ENCODE assay signal across 22 cellular contexts in the genomic region with DNA sequence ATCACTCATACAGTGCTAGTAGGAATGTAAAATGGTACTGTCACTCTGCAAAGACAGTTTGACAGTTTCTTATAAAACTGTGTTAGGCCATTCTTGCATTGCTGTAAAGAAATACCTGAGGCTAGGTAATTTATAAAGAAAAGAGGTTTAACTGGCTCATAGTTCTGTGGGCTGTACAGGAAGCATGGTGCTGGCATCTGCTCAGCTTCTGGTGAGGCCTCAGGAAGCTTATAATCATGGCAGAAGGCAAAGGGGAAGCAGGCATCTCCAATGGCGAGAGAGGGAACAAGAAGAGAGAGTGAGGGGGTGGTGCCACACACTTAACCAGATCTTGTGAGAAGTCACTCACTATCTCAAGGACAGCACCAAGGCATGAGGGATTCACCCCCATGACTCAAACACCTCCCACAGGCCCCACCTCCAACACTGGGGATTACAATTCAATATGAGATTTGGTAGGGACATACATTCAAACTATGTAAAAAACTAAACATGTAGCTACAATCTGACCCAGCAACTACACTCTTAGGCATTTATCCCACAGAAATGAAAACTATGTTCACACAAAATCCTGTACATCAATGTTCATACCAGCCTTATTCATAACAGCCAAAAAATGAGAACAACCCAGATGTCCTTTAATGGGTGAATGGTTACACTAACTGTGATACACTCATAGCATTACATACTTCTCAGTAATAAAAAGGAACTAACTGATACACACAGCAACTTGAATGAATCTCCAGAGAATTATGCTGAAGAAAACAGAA. TPM values are rescaled to one million over a fixed set of nuclear protein-coding genes. Genes with fewer than 3 reads are reported as not detected.
A peak's percentile ranks its signal among the peaks of the same experiment; 100 is the strongest.
DNase-seq lines count a peak whose midpoint lies in the region; ATAC-seq, FAIRE-seq and TF ChIP-seq lines count a peak whose summit lies in the region.
"Had no signal": no experiment of that assay in that cellular context is flagged by ENCODE, and none has a peak within 500 bp of the region (broad histone marks: within the 10 kb centered on the region; RNA-seq: fewer than 3 reads in every experiment).

No MANE protein-coding gene starts in this region.

- H3K27ac ChIP-seq in HepG2 (ENCODE audit: extremely low read length, insufficient read depth, low read length), result no peak overlapping the region
- no peak overlapping the region for H3K27ac ChIP-seq in right lobe of liver
- no peak overlapping the region for H3K27ac ChIP-seq in IMR-90 (ENCODE audit: insufficient read depth, low read length)
- H3K27ac ChIP-seq: C4-2B, KMS-11, PC-9, SJCRH30 had no signal

- intact Hi-C loops in HepG2 (cut with micrococcal nuclease; ENCODE audit: unreplicated experiment) (no loop called here), right lobe of liver (cut with DNase I) (no loop called here), IMR-90 (cut with micrococcal nuclease) (no loop called here)

- H3K36me3 Mint-ChIP-seq in endothelial cell (ENCODE audit: low read depth, unreplicated experiment), result peaks cover 39% of the 10 kb centered on the region
- peaks cover 41 to 64% of the 10 kb centered on the region in 2 donors for H3K36me3 Mint-ChIP-seq in stimulated activated naive B cell treated with anti-CD40 and anti-IgM and Interleukin-4, amounts not matched to agents 10 μg/mL and 1 μg/mL and 100 μg/mL, for 72 hours

- no peak overlapping the region for H3K27ac Mint-ChIP-seq in endothelial cell (ENCODE audit: unreplicated experiment)
- peak overlapping the region; percentile 81 for H3K27ac Mint-ChIP-seq in stimulated activated naive B cell treated with anti-CD40 and anti-IgM and Interleukin-4, amounts not matched to agents 10 μg/mL and 1 μg/mL and 100 μg/mL, for 72 hours

- peaks cover 1% of the 10 kb centered on the region for H3K27me3 Mint-ChIP-seq in endothelial cell (ENCODE audit: unreplicated experiment)
- H3K27me3 Mint-ChIP-seq in stimulated activated naive B cell treated with anti-CD40 and anti-IgM and Interleukin-4, amounts not matched to agents 10 μg/mL and 1 μg/mL and 100 μg/mL, for 72 hours, result no peaks in the 10 kb centered on the region

- no peak overlapping the region for H3K18ac ChIP-seq in IMR-90 (ENCODE audit: low read depth, low read length)

- H3K79me2 ChIP-seq in HepG2 (ENCODE audit: insufficient read depth, low read length), result peaks cover 87% of the 10 kb centered on the region

- H3K9me3 ChIP-seq in HepG2 (ENCODE audit: low read length), result peaks cover 7% of the 10 kb centered on the region; the same call in 1 of the 2 replicates
- no peaks in the 10 kb centered on the region for H3K9me3 ChIP-seq in right lobe of liver
- H3K9me3 ChIP-seq in IMR-90 (ENCODE audit: control insufficient read depth, insufficient read depth, low read length), result peaks cover 2% of the 10 kb centered on the region; the same call in 1 of the 2 replicates
- H3K9me3 ChIP-seq: SJCRH30 had no signal

- 100% methylated on average over 1 of the region's 1 CpG for WGBS in HepG2 (ENCODE audit: low lambda C conversion rate)
- WGBS in right lobe of liver (ENCODE audit: insufficient coverage, low coverage, low lambda C conversion rate, missing lambda C conversion rate), result 100% methylated on average over 1 of the region's 1 CpG
- no CpG with 5 or more reads among the region's 1 CpG for WGBS in IMR-90 (ENCODE audit: extremely low coverage in 2 of 2, insufficient read length in 1 of 2), 2 experiments

- H3K14ac ChIP-seq in IMR-90 (replicated peaks; ENCODE audit: low read depth, low read length), result no peak overlapping the region

- H3K23ac ChIP-seq in IMR-90 (ENCODE audit: low read depth, low read length), result no peak overlapping the region

- TF ChIP-seq CTCF in HepG2 (CRISPR knock-in tag; IDR thresholded peaks at IDR 0.05), result no peak
- TF ChIP-seq CTCF in right lobe of liver (IDR thresholded peaks at IDR 0.05), result no peak
- no peak for TF ChIP-seq CTCF in IMR-90 (conservative IDR thresholded peaks at IDR 0.05; ENCODE audit: low read depth, low read length)
- no peak for TF ChIP-seq CTCF in endothelial cell (IDR thresholded peaks at IDR 0.05; ENCODE audit: unreplicated experiment)

- peak overlapping the region; percentile 65 for H3K4me3 Mint-ChIP-seq in endothelial cell (ENCODE audit: unreplicated experiment)
- peak overlapping the region in 1 of 2 donors; percentile 31 for H3K4me3 Mint-ChIP-seq in stimulated activated naive B cell treated with anti-CD40 and anti-IgM and Interleukin-4, amounts not matched to agents 10 μg/mL and 1 μg/mL and 100 μg/mL, for 72 hours

- H2BK120ac ChIP-seq in IMR-90 (ENCODE audit: low read depth, low read length), result no peak overlapping the region

- dilution Hi-C loops in IMR-90 (cut with HindIII; ENCODE audit: low sequenced_read_pairs, unreplicated experiment), result no loop called here

- TF ChIP-seq RAD21 in HepG2 (CRISPR knock-in tag; IDR thresholded peaks at IDR 0.05) (no peak), IMR-90 (IDR thresholded peaks at IDR 0.05; ENCODE audit: low read length) (no peak)

- H3K79me1 ChIP-seq in IMR-90 (ENCODE audit: low read depth in 1 of 2, low read length in 2 of 2), result peaks cover 10 to 66% of the 10 kb centered on the region in 2 experiments

- H3K4ac ChIP-seq in IMR-90 (ENCODE audit: low read depth, low read length), result no peak overlapping the region

- no peak overlapping the region for H2BK20ac ChIP-seq in IMR-90 (ENCODE audit: low read depth, low read length)

- FAIRE-seq in HepG2 (lab: Jason Lieb, UNC), result no peak

- H3K4me2 ChIP-seq in HepG2 (ENCODE audit: low read depth, low read length), result no peak overlapping the region
- no peak overlapping the region for H3K4me2 ChIP-seq in IMR-90 (ENCODE audit: low read depth, low read length)
- H3K4me2 ChIP-seq: KMS-11, PC-9 had no signal

- no peaks in the 10 kb centered on the region for H3K9me3 Mint-ChIP-seq in endothelial cell (ENCODE audit: unreplicated experiment)
- H3K9me3 Mint-ChIP-seq in stimulated activated naive B cell treated with anti-CD40 and anti-IgM and Interleukin-4, amounts not matched to agents 10 μg/mL and 1 μg/mL and 100 μg/mL, for 72 hours, result peaks cover 9 to 11% of the 10 kb centered on the region in 2 donors

- no peak overlapping the region for H3K4me3 ChIP-seq in HepG2 (replicated peaks in 1 of 3; ENCODE audit: insufficient read depth in 1 of 3, low read depth in 2 of 3, low read length in 3 of 3)
- no peak overlapping the region for H3K4me3 ChIP-seq in right lobe of liver
- H3K4me3 ChIP-seq in IMR-90 (ENCODE audit: insufficient read depth, low read depth, low read length), result no peak overlapping the region
- H3K4me3 ChIP-seq: PC-9, SJCRH30 had no signal

- BruUV-seq in HepG2 (replicated peaks; lab: Mats Ljungman, UMichigan), result no TSS peak
- no TSS peak for BruUV-seq in IMR-90 (replicated peaks; lab: Mats Ljungman, UMichigan)

- H2AFZ ChIP-seq in HepG2 (ENCODE audit: low read length), result no peak overlapping the region
- H2AFZ ChIP-seq in IMR-90 (replicated peaks; ENCODE audit: low read length, poor library complexity), result no peak overlapping the region
- H2AFZ ChIP-seq: PC-9 had no signal

- H2BK15ac ChIP-seq in IMR-90 (ENCODE audit: low read depth, low read length), result no peak overlapping the region

- no peak overlapping the region for H3K56ac ChIP-seq in IMR-90 (ENCODE audit: extremely low read depth, insufficient read depth, low read length)

- CTCF ChIA-PET in HepG2 (lab: Yijun Ruan, JAX; ENCODE audit: low intra/inter-chr PET ratio, low total read pairs), result no interaction called here
- CTCF ChIA-PET in IMR-90 (lab: Yijun Ruan, JAX), result interaction anchor here (0.6 kb wide), 1 partner anchor 105 kb away, joined by 3 read pairs; the partner anchor contains the start of gene ENTPD1

- no peak overlapping the region for H2AK5ac ChIP-seq in IMR-90 (ENCODE audit: low read depth, low read length)

- no peaks in the 10 kb centered on the region; a peak in 1 of 5 replicates for H3K27me3 ChIP-seq in HepG2 (ENCODE audit: control insufficient read depth in 1 of 2, insufficient read depth in 2 of 2, low read length in 2 of 2)
- H3K27me3 ChIP-seq in right lobe of liver, result no peaks in the 10 kb centered on the region
- no peaks in the 10 kb centered on the region for H3K27me3 ChIP-seq in IMR-90 (ENCODE audit: control insufficient read depth, insufficient read depth, low read length)
- H3K27me3 ChIP-seq: SJCRH30 had no signal

- TF ChIP-seq POLR2A in HepG2 (IDR thresholded peaks at IDR 0.05; ENCODE audit: insufficient read depth in 1 of 2, low read depth in 2 of 2, low read length in 2 of 2) (no peak), right lobe of liver (IDR thresholded peaks at IDR 0.05) (no peak), IMR-90 (IDR thresholded peaks at IDR 0.05; ENCODE audit: low read depth, low read length) (no peak)

- no peak overlapping the region for H4K91ac ChIP-seq in IMR-90 (ENCODE audit: insufficient read depth, low read depth, low read length)

- TF ChIP-seq EP300 in HepG2 (IDR thresholded peaks at IDR 0.05; ENCODE audit: low read depth in 2 of 2, low read length in 2 of 2) (no peak), HepG2 (CRISPR knock-in tag; IDR thresholded peaks at IDR 0.05; ENCODE audit: borderline replicate concordance) (no peak)

- H4K20me1 ChIP-seq in HepG2 (ENCODE audit: insufficient read depth, low read length), result peaks cover 5% of the 10 kb centered on the region; the same call in 1 of the 2 replicates
- peaks cover 16% of the 10 kb centered on the region for H4K20me1 ChIP-seq in IMR-90 (ENCODE audit: insufficient read depth, low read length)

- H3K9me1 ChIP-seq in IMR-90 (ENCODE audit: insufficient read depth, low read length), result peaks cover 6% of the 10 kb centered on the region; the same call in 1 of the 2 replicates

- no peak overlapping the region for H4K8ac ChIP-seq in IMR-90 (ENCODE audit: low read depth in 2 of 2, low read length in 2 of 2)

- POLR2A ChIA-PET in HepG2 (lab: Yijun Ruan, JAX) (interaction anchor here (1.2 to 2.0 kb wide), 2 partner anchors 11 to 17 kb away, joined by 4 to 7 read pairs; no protein-coding TSS in a partner anchor), IMR-90 (lab: Charles Lee; ENCODE audit: unreplicated experiment) (interaction anchor here (0.6 kb wide), 1 partner anchor 37 kb away, joined by 3 read pairs; no protein-coding TSS in a partner anchor)

- ATAC-seq in HepG2 (no peak), right lobe of liver (no peak), IMR-90 (ENCODE audit: low read depth) (no peak), HG02588 (IDR thresholded peaks at IDR 0.05; ENCODE audit: unreplicated experiment) (no peak), HG02642 (IDR thresholded peaks at IDR 0.05; ENCODE audit: poor library complexity, unreplicated experiment) (no peak)
- peak; percentile 25 to 47 for ATAC-seq in stimulated activated naive B cell treated with anti-CD40 and anti-IgM and Interleukin-4, amounts not matched to agents 10 μg/mL and 1 μg/mL and 100 μg/mL, for 72 hours (replicated peaks)

- H2BK5ac ChIP-seq in IMR-90 (ENCODE audit: low read depth, low read length, poor library complexity, severe bottlenecking), result no peak overlapping the region

- no peak overlapping the region for H3K9ac ChIP-seq in HepG2 (ENCODE audit: insufficient read depth, low read depth, low read length)
- no peak overlapping the region for H3K9ac ChIP-seq in IMR-90 (ENCODE audit: low read depth, low read length)
- H3K9ac ChIP-seq: KMS-11 had no signal

- no peak for DNase-seq in HepG2 (ENCODE audit: low spot score)
- no peak for DNase-seq in right lobe of liver
- peak; percentile 36 for DNase-seq in IMR-90
- no peak for DNase-seq in endothelial cell (ENCODE audit: low spot score)
- DNase-seq in stimulated activated naive B cell treated with anti-CD40 and anti-IgM and Interleukin-4, amounts not matched to agents 10 μg/mL and 1 μg/mL and 100 μg/mL, for 72 hours, result no peak
- no peak for DNase-seq in activated gamma-delta T cell (lab: John Stamatoyannopoulos, UW)
- DNase-seq: COR-L47, DMS153, EL, H7, NCI-H1048, NCI-H1436 treated with DMSO at 0.1 percent for 48 hours, NCI-H2029 treated with DMSO at 0.1 percent for 48 hours, NCI-H2171 treated with DMSO at 0.1 percent for 48 hours, NCI-H510A, NCI-H82, PC-9, SJCRH30 had no signal

- in situ Hi-C loops in HepG2 (cut with HindIII; ENCODE audit: extremely low pct_ligation_motif_present, low pct_unique_long_range_greater_than_20kb), result no loop called here
- in situ Hi-C loops in IMR-90 (cut with MboI; ENCODE audit: low sequenced_read_pairs), result no loop called here

- H3K4me1 ChIP-seq in HepG2 (ENCODE audit: insufficient read depth, low read length) (peaks cover 68% of the 10 kb centered on the region), right lobe of liver (no peaks in the 10 kb centered on the region), IMR-90 (ENCODE audit: control insufficient read depth, insufficient read depth, low read length) (peaks cover 2% of the 10 kb centered on the region; the same call in 1 of the 2 replicates)

- no peak overlapping the region for H2AK9ac ChIP-seq in IMR-90 (replicated peaks; ENCODE audit: low read depth, low read length, poor library complexity)

- H3K36me3 ChIP-seq in HepG2 (replicated peaks in 1 of 2; ENCODE audit: control insufficient read depth in 1 of 2, insufficient read depth in 2 of 2, low read length in 2 of 2), result peaks cover 24 to 64% of the 10 kb centered on the region in 2 experiments
- peaks cover 0 to 29% (median 6%) of the 10 kb centered on the region in 4 donors for H3K36me3 ChIP-seq in right lobe of liver
- H3K36me3 ChIP-seq in IMR-90 (ENCODE audit: control insufficient read depth, insufficient read depth, low read length), result peaks cover 35% of the 10 kb centered on the region

- H4K5ac ChIP-seq in IMR-90 (ENCODE audit: low read depth, low read length), result no peak overlapping the region

- peaks cover 8% of the 10 kb centered on the region for H3K4me1 Mint-ChIP-seq in endothelial cell (ENCODE audit: unreplicated experiment)
- H3K4me1 Mint-ChIP-seq in stimulated activated naive B cell treated with anti-CD40 and anti-IgM and Interleukin-4, amounts not matched to agents 10 μg/mL and 1 μg/mL and 100 μg/mL, for 72 hours, result peaks cover 13 to 19% of the 10 kb centered on the region in 2 donors

RNA-seq across cellular contexts. Expression of gene ALDH18A1, which starts 5.0 kb away (rescaled TPM):
- total RNA-seq in HepG2 (2016; rRNA removed; fragmentation: Illumina TruSeq; extraction: Trizol), result 98.4 and 263 TPM in 2 replicates
- total RNA-seq in HepG2 (2016; cell fraction: cytosol; rRNA removed; fragmentation: Illumina TruSeq; extraction: Trizol; ENCODE audit: low read depth), result 20.5 and 24.5 TPM in 2 replicates
- total RNA-seq in HepG2 (2016; cell fraction: insoluble cytoplasmic fraction; rRNA removed; fragmentation: Illumina TruSeq; extraction: Trizol), result 83.4 and 264 TPM in 2 replicates
- total RNA-seq in HepG2 (2016; cell fraction: membrane; rRNA removed; fragmentation: Illumina TruSeq; extraction: Trizol), result 60.1 and 67.9 TPM in 2 replicates
- 196 and 225 TPM in 2 replicates for total RNA-seq in HepG2 (2016; cell fraction: nucleus; rRNA removed; fragmentation: Illumina TruSeq; extraction: Trizol)
- 123 and 180 TPM in 2 replicates for polyA plus RNA-seq in HepG2 (2011; rRNA removed)
- 120 and 133 TPM in 2 replicates for polyA plus RNA-seq in HepG2 (2011; cell fraction: cytosol; rRNA removed)
- polyA plus RNA-seq in HepG2 (2011; cell fraction: nucleus; rRNA removed), result 113 and 161 TPM in 2 replicates
- polyA plus RNA-seq in HepG2 (2012), result 117 and 149 TPM in 2 replicates
- 15.9 and 16.2 TPM in 2 replicates for polyA plus RNA-seq in HepG2 (2016; cell fraction: cytosol; fragmentation: Illumina TruSeq; extraction: Trizol; ENCODE audit: low read depth)
- 74.3 and 86.8 TPM in 2 replicates for polyA plus RNA-seq in HepG2 (2016; cell fraction: insoluble cytoplasmic fraction; fragmentation: Illumina TruSeq; extraction: Trizol; ENCODE audit: low read depth)
- polyA plus RNA-seq in HepG2 (2016; cell fraction: membrane; fragmentation: Illumina TruSeq; extraction: Trizol; ENCODE audit: low read depth), result 36.1 and 41.4 TPM in 2 replicates
- polyA plus RNA-seq in HepG2 (2016; cell fraction: nucleus; fragmentation: Illumina TruSeq; extraction: Trizol; ENCODE audit: insufficient read depth, low read depth), result 186 and 203 TPM in 2 replicates
- polyA minus RNA-seq in HepG2 (2011; rRNA and poly(A)+ RNA removed; ENCODE audit: low replicate concordance), result 217 and 608 TPM in 2 replicates
- polyA minus RNA-seq in HepG2 (2011; cell fraction: cytosol; rRNA and poly(A)+ RNA removed), result 136 and 168 TPM in 2 replicates
- 114 and 141 TPM in 2 replicates for polyA minus RNA-seq in HepG2 (2011; cell fraction: nucleus; rRNA and poly(A)+ RNA removed)
- total RNA-seq in right lobe of liver, result 10 to 100 TPM; 28.4 to 41.2 (median 34.4) TPM
- 201 and 232 TPM in 2 replicates for total RNA-seq in IMR-90 (2012; rRNA removed)
- polyA plus RNA-seq in IMR-90 (2012; rRNA removed), result 84.0 and 93.4 TPM in 2 replicates
- 53.2 and 78.4 TPM in 2 replicates for polyA plus RNA-seq in IMR-90 (2012; cell fraction: cytosol; rRNA removed)
- 63.0 and 105 TPM in 2 replicates for polyA plus RNA-seq in IMR-90 (2012; cell fraction: nucleus; rRNA removed; ENCODE audit: low replicate concordance)
- 52.0 TPM for total RNA-seq in endothelial cell (ENCODE audit: unreplicated experiment)

RNA-seq across cellular contexts. Expression of gene TCTN3, which starts 42.2 kb away (rescaled TPM):
- total RNA-seq in HepG2 (2016; rRNA removed; fragmentation: Illumina TruSeq; extraction: Trizol) (42.2 and 60.0 TPM in 2 replicates), right lobe of liver (10 to 100 TPM; 15.5 to 24.3 (median 19.1) TPM), IMR-90 (2012; rRNA removed) (20.6 and 26.9 TPM in 2 replicates), endothelial cell (ENCODE audit: unreplicated experiment) (54.3 TPM)
- total RNA-seq in HepG2 (2016; cell fraction: cytosol; rRNA removed; fragmentation: Illumina TruSeq; extraction: Trizol; ENCODE audit: low read depth), result 7.7 and 8.3 TPM in 2 replicates
- 40.2 and 59.3 TPM in 2 replicates for total RNA-seq in HepG2 (2016; cell fraction: insoluble cytoplasmic fraction; rRNA removed; fragmentation: Illumina TruSeq; extraction: Trizol)
- total RNA-seq in HepG2 (2016; cell fraction: membrane; rRNA removed; fragmentation: Illumina TruSeq; extraction: Trizol), result 22.9 and 26.8 TPM in 2 replicates
- 56.0 and 68.7 TPM in 2 replicates for total RNA-seq in HepG2 (2016; cell fraction: nucleus; rRNA removed; fragmentation: Illumina TruSeq; extraction: Trizol)
- polyA plus RNA-seq in HepG2 (2011; rRNA removed) (39.3 and 53.3 TPM in 2 replicates), IMR-90 (2012; rRNA removed) (35.1 and 38.6 TPM in 2 replicates)
- polyA plus RNA-seq in HepG2 (2011; cell fraction: cytosol; rRNA removed), result 37.4 and 40.2 TPM in 2 replicates
- polyA plus RNA-seq in HepG2 (2011; cell fraction: nucleus; rRNA removed), result 23.9 and 27.6 TPM in 2 replicates
- polyA plus RNA-seq in HepG2 (2012), result 27.8 and 33.4 TPM in 2 replicates
- 7.2 and 7.5 TPM in 2 replicates for polyA plus RNA-seq in HepG2 (2016; cell fraction: cytosol; fragmentation: Illumina TruSeq; extraction: Trizol; ENCODE audit: low read depth)
- 36.4 and 37.1 TPM in 2 replicates for polyA plus RNA-seq in HepG2 (2016; cell fraction: insoluble cytoplasmic fraction; fragmentation: Illumina TruSeq; extraction: Trizol; ENCODE audit: low read depth)
- 15.5 and 17.6 TPM in 2 replicates for polyA plus RNA-seq in HepG2 (2016; cell fraction: membrane; fragmentation: Illumina TruSeq; extraction: Trizol; ENCODE audit: low read depth)
- polyA plus RNA-seq in HepG2 (2016; cell fraction: nucleus; fragmentation: Illumina TruSeq; extraction: Trizol; ENCODE audit: insufficient read depth, low read depth), result 65.4 and 68.8 TPM in 2 replicates
- 68.6 and 112 TPM in 2 replicates for polyA minus RNA-seq in HepG2 (2011; rRNA and poly(A)+ RNA removed; ENCODE audit: low replicate concordance)
- polyA minus RNA-seq in HepG2 (2011; cell fraction: cytosol; rRNA and poly(A)+ RNA removed), result 36.2 and 43.2 TPM in 2 replicates
- 32.1 and 37.8 TPM in 2 replicates for polyA minus RNA-seq in HepG2 (2011; cell fraction: nucleus; rRNA and poly(A)+ RNA removed)
- 20.3 and 61.4 TPM in 2 replicates for polyA plus RNA-seq in IMR-90 (2012; cell fraction: cytosol; rRNA removed)
- polyA plus RNA-seq in IMR-90 (2012; cell fraction: nucleus; rRNA removed; ENCODE audit: low replicate concordance), result 17.8 and 23.1 TPM in 2 replicates

Comparison
In these comparisons a context has a peak if more than half of its experiments do, and no peak if none do; other contexts are left out.
1. ATAC-seq: peak in stimulated activated naive B cell treated with anti-CD40 and anti-IgM and Interleukin-4, amounts not matched to agents 10 μg/mL and 1 μg/mL and 100 μg/mL, for 72 hours (2 of 2); none in HepG2 (single experiment), right lobe of liver (0 of 4), IMR-90 (single experiment), HG02588 (single experiment) and HG02642 (single experiment).